In the genomic region with DNA sequence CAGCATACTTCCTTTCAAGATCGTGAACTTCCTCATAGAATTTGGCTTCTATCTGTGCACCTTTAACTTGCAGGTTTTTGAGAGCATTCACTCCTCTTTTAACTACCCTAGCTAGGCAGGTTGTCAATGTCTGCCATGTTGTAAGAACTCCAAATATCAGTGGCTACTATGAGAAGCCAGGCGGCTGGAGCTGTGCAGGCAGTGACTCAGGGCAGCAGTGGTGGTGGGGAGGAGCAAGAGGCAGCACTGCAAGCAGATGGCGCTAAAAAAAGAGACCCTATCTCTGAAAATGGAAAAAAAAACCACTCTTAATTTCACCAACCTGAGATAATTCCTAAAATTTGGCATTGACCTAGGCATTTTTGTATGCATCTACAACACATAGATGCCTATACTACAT, we compare ENCODE assay signal across 22 cellular contexts. TPM values are rescaled to one million over a fixed set of nuclear protein-coding genes. Genes with fewer than 3 reads are reported as not detected.
A peak's percentile ranks its signal among the peaks of the same experiment; 100 is the strongest.
DNase-seq lines count a peak whose midpoint lies in the region; ATAC-seq and TF ChIP-seq lines count a peak whose summit lies in the region.
"Had no signal": no experiment of that assay in that cellular context is flagged by ENCODE, and none has a peak within 500 bp of the region (broad histone marks: within the 10 kb centered on the region; RNA-seq: fewer than 3 reads in every experiment).

No MANE protein-coding gene starts in this region.

- peaks cover 11% of the 10 kb centered on the region for H3K36me3 ChIP-seq in PC-3 (ENCODE audit: low read depth, low read length)
- no peaks in the 10 kb centered on the region for H3K36me3 ChIP-seq in uterus
- H3K36me3 ChIP-seq: ovary had no signal

- TF ChIP-seq POLR2A in uterus (IDR thresholded peaks at IDR 0.05) = no peak

- no peaks in the 10 kb centered on the region for H3K9me2 ChIP-seq in PC-3 (replicated peaks; ENCODE audit: low read length)

- H3K27me3 Mint-ChIP-seq in T-helper 2 cell treated with Interferon-gamma antibody and Interleukin-4, amounts not matched to agents 5 μg/mL and 100 μg/mL, for 36 hours (ENCODE audit: low read depth) = no peaks in the 10 kb centered on the region
- H3K27me3 Mint-ChIP-seq in memory B cell = no peaks in the 10 kb centered on the region
- H3K27me3 Mint-ChIP-seq: naive thymus-derived CD8-positive, alpha-beta T cell had no signal

- H4K20me1 ChIP-seq in PC-3 (ENCODE audit: low read length) = no peaks in the 10 kb centered on the region

- H3K4me2 ChIP-seq in PC-3 (ENCODE audit: low read length) = no peak overlapping the region
- H3K4me2 ChIP-seq: BLaER1 had no signal

- H3K4me1 ChIP-seq in PC-3 (ENCODE audit: insufficient read depth, low read length) (no peaks in the 10 kb centered on the region; the same call in 1 of the 2 replicates), uterus (no peaks in the 10 kb centered on the region)
- H3K4me1 ChIP-seq: BLaER1, foreskin keratinocyte, suprapubic skin had no signal

- no peak overlapping the region for H3K4me3 Mint-ChIP-seq in T-helper 2 cell treated with Interferon-gamma antibody and Interleukin-4, amounts not matched to agents 5 μg/mL and 100 μg/mL, for 36 hours
- H3K4me3 Mint-ChIP-seq in memory B cell = no peak overlapping the region
- H3K4me3 Mint-ChIP-seq: naive thymus-derived CD8-positive, alpha-beta T cell had no signal

- H3K27ac Mint-ChIP-seq in T-helper 2 cell treated with Interferon-gamma antibody and Interleukin-4, amounts not matched to agents 5 μg/mL and 100 μg/mL, for 36 hours = peak overlapping the region; percentile 35
- peak overlapping the region; percentile 16 for H3K27ac Mint-ChIP-seq in memory B cell
- H3K27ac Mint-ChIP-seq: activated T-helper 2 cell treated with anti-CD3 and anti-CD28 coated beads, Interferon-gamma antibody, Interleukin-2, Interleukin-4, amounts not matched to agents 10 μg/mL and 5 μg/mL and 100 μg/mL, durations not matched to agents 14 hours and 24 hours and 36 hours had no signal

- DNase-seq in T-helper 2 cell treated with Interferon-gamma antibody and Interleukin-4, amounts not matched to agents 5 μg/mL and 100 μg/mL, for 36 hours (ENCODE audit: low spot score) = no peak
- DNase-seq in T-helper 2 cell = no peak
- peak; percentile 1 for DNase-seq in HFF-Myc (ENCODE audit: extremely low read depth, low read depth)
- DNase-seq in cardiac fibroblast (ENCODE audit: low read depth in 2 of 2) = peak; percentile 4 to 14
- no peak for DNase-seq in memory B cell (ENCODE audit: low spot score in 2 of 2)
- DNase-seq in PC-3 = no peak
- DNase-seq in uterus = no peak
- no peak for DNase-seq in nucleus accumbens (lab: John Stamatoyannopoulos, UW)
- DNase-seq: activated CD4-positive, CD25-positive, alpha-beta regulatory T cell treated with anti-CD3 and anti-CD28 coated beads, Interleukin-2, amount 50 U/mL, for 72 hours; amygdala; foreskin keratinocyte; H7; hypothalamus; mesenchymal stem cell; naive thymus-derived CD8-positive, alpha-beta T cell; NCI-H1417; NK-92 treated with Interleukin-12 subunit alpha and Interleukin-12 subunit beta, amount 100 ng/mL, for 24 hours; ovary had no signal

- ATAC-seq in memory B cell (ENCODE audit: low read depth) = no peak
- no peak for ATAC-seq in PC-3
- ATAC-seq: foreskin keratinocyte; naive thymus-derived CD8-positive, alpha-beta T cell; sciatic nerve had no signal

- H2AFZ ChIP-seq in PC-3 (ENCODE audit: low read length) = no peak overlapping the region

- H3K27ac ChIP-seq in PC-3 (ENCODE audit: low read length) (no peak overlapping the region), uterus (no peak overlapping the region)
- H3K27ac ChIP-seq: BLaER1, foreskin keratinocyte, ovary, suprapubic skin had no signal

- TF ChIP-seq CTCF in HFF-Myc (IDR thresholded peaks at IDR 0.05; ENCODE audit: low read depth, low read length, missing control alignments) = no peak
- no peak for TF ChIP-seq CTCF in cardiac fibroblast (IDR thresholded peaks at IDR 0.05; ENCODE audit: low read depth, low read length)
- TF ChIP-seq CTCF in PC-3 (conservative IDR thresholded peaks at IDR 0.05; ENCODE audit: low read depth, low read length) = no peak
- TF ChIP-seq CTCF in uterus (IDR thresholded peaks at IDR 0.05) = no peak

- H3K4me3 ChIP-seq in HFF-Myc (replicated peaks; ENCODE audit: low read depth, low read length) (no peak overlapping the region), cardiac fibroblast (replicated peaks in 1 of 2; ENCODE audit: low read depth in 2 of 2, low read length in 2 of 2) (no peak overlapping the region), PC-3 (ENCODE audit: low read length) (no peak overlapping the region), uterus (no peak overlapping the region)
- H3K4me3 ChIP-seq: BLaER1, ovary, suprapubic skin had no signal

- POLR2A ChIA-PET in PC-3 (lab: Charles Lee; ENCODE audit: unreplicated experiment) = no interaction called here

- peaks cover 4% of the 10 kb centered on the region for H3K4me1 Mint-ChIP-seq in T-helper 2 cell treated with Interferon-gamma antibody and Interleukin-4, amounts not matched to agents 5 μg/mL and 100 μg/mL, for 36 hours (ENCODE audit: low read depth)
- H3K4me1 Mint-ChIP-seq in memory B cell = peaks cover 2% of the 10 kb centered on the region

- H3K9ac ChIP-seq in PC-3 (ENCODE audit: low read length) = no peak overlapping the region
- H3K9ac ChIP-seq: BLaER1 had no signal

- CTCF ChIA-PET in PC-3 (lab: Charles Lee) = no interaction called here

- H3K36me3 Mint-ChIP-seq in T-helper 2 cell treated with Interferon-gamma antibody and Interleukin-4, amounts not matched to agents 5 μg/mL and 100 μg/mL, for 36 hours (ENCODE audit: low read depth) = peaks cover 47% of the 10 kb centered on the region
- peaks cover 24% of the 10 kb centered on the region for H3K36me3 Mint-ChIP-seq in memory B cell

- H3K9me3 Mint-ChIP-seq in T-helper 2 cell treated with Interferon-gamma antibody and Interleukin-4, amounts not matched to agents 5 μg/mL and 100 μg/mL, for 36 hours = no peaks in the 10 kb centered on the region
- H3K9me3 Mint-ChIP-seq in memory B cell = no peaks in the 10 kb centered on the region
- H3K9me3 Mint-ChIP-seq: activated T-helper 2 cell treated with anti-CD3 and anti-CD28 coated beads, Interferon-gamma antibody, Interleukin-2, Interleukin-4, amounts not matched to agents 10 μg/mL and 5 μg/mL and 100 μg/mL, durations not matched to agents 14 hours and 24 hours and 36 hours; naive thymus-derived CD8-positive, alpha-beta T cell had no signal

- no TSS peak for BruUV-seq in PC-3 (replicated peaks; lab: Mats Ljungman, UMichigan)

- intact Hi-C loops in PC-3 (cut with micrococcal nuclease) (no loop called here), uterus (cut with DNase I; ENCODE audit: low total_unique reads) (no loop called here)

- H3F3A ChIP-seq in PC-3 (ENCODE audit: low read length, unreplicated experiment) = no peaks in the 10 kb centered on the region

- no peaks in the 10 kb centered on the region for H3K79me2 ChIP-seq in PC-3 (ENCODE audit: low read length)

- H3K27me3 ChIP-seq in PC-3 (ENCODE audit: low read length) (no peaks in the 10 kb centered on the region), uterus (no peaks in the 10 kb centered on the region)
- H3K27me3 ChIP-seq: BLaER1, foreskin keratinocyte, ovary, suprapubic skin had no signal

- no peaks in the 10 kb centered on the region for H3K9me3 ChIP-seq in PC-3 (ENCODE audit: low read length)
- no peaks in the 10 kb centered on the region for H3K9me3 ChIP-seq in uterus
- H3K9me3 ChIP-seq: BLaER1, ovary, suprapubic skin had no signal

RNA-seq across cellular contexts. Expression of a gene that starts 28.5 kb away (rescaled TPM):
- total RNA-seq in PC-3 (2014; rRNA removed) = 31.4 and 37.4 TPM in 2 replicates
- total RNA-seq in uterus = 10 to 100 TPM; 14.3 to 40.0 (median 15.2) TPM

RNA-seq across cellular contexts. Expression of a gene that starts 48.1 kb away (rescaled TPM):
- total RNA-seq in PC-3 (2014; rRNA removed) (29.9 and 38.7 TPM in 2 replicates), uterus (100 to 1,000 TPM in 1 of 4 donors, 10 to 100 TPM in 3; 32.3 to 122 (median 62.2) TPM)

Comparison
In these comparisons a context has a peak if more than half of its experiments do, and no peak if none do; other contexts are left out.
1. DNase-seq: peak in HFF-Myc (single experiment) and cardiac fibroblast (2 of 2); none in T-helper 2 cell treated with Interferon-gamma antibody and Interleukin-4, amounts not matched to agents 5 μg/mL and 100 μg/mL, for 36 hours (single experiment), T-helper 2 cell (0 of 5), memory B cell (0 of 2), PC-3 (single experiment), uterus (0 of 2) and nucleus accumbens (0 of 56).